23 cellular contexts compared by ENCODE assay signal in the genomic region with DNA sequence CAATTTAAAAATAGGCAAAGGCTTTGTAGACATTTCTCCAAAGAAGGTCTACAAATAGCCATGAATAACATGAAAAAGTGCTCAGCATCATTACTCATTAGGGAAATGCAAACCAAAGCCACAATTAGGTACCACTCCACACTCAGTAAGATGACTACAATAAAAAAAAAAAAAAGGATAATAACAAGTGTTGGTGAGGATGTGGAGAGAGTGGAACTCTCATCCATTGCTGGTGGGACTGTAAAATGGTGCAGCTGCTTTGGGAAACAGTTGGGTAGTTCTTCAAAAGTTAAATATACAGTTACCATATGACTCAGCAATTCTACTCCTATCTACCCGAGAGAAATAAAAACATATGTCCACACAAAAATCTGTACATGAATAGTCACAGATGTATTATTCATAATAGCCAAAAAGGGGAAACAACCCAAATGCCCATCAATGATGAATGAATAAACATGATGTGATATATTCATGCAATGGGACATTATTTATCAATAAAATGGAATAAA.
"Had no signal": no experiment of that assay in that cellular context is flagged by ENCODE, and none has a peak within 500 bp of the region (broad histone marks: within the 10 kb centered on the region; RNA-seq: fewer than 3 reads in every experiment).

No MANE protein-coding gene starts in this region.

- H3K36me3 Mint-ChIP-seq: natural killer cell; stimulated activated effector memory CD8-positive, alpha-beta T cell treated with anti-CD3 and anti-CD28 coated beads, Interleukin-12 subunit alpha, Interleukin-12 subunit beta, amount 100 ng/mL, for 72 hours; type B pancreatic cell had no signal

- H3K27ac Mint-ChIP-seq: natural killer cell; stimulated activated effector memory CD8-positive, alpha-beta T cell treated with anti-CD3 and anti-CD28 coated beads, Interleukin-12 subunit alpha, Interleukin-12 subunit beta, amount 100 ng/mL, for 72 hours; type B pancreatic cell had no signal

- H3K4me3 Mint-ChIP-seq: natural killer cell; stimulated activated effector memory CD8-positive, alpha-beta T cell treated with anti-CD3 and anti-CD28 coated beads, Interleukin-12 subunit alpha, Interleukin-12 subunit beta, amount 100 ng/mL, for 72 hours; type B pancreatic cell had no signal

- H3K9me3 Mint-ChIP-seq: natural killer cell; stimulated activated effector memory CD8-positive, alpha-beta T cell treated with anti-CD3 and anti-CD28 coated beads, Interleukin-12 subunit alpha, Interleukin-12 subunit beta, amount 100 ng/mL, for 72 hours had no signal

- H3K9me3 ChIP-seq: esophagus muscularis mucosa, gastrocnemius medialis, lower lobe of right lung, ovary, stomach, thyroid gland had no signal

- ATAC-seq: gastrocnemius medialis; left ventricle myocardium superior; lower lobe of right lung; natural killer cell; sciatic nerve; stimulated activated effector memory CD8-positive, alpha-beta T cell treated with anti-CD3 and anti-CD28 coated beads, Interleukin-12 subunit alpha, Interleukin-12 subunit beta, amount 100 ng/mL, for 72 hours had no signal

- H3K4me1 ChIP-seq: esophagus muscularis mucosa, lower lobe of right lung, stomach, thyroid gland had no signal

- H3K4me1 Mint-ChIP-seq: natural killer cell; stimulated activated effector memory CD8-positive, alpha-beta T cell treated with anti-CD3 and anti-CD28 coated beads, Interleukin-12 subunit alpha, Interleukin-12 subunit beta, amount 100 ng/mL, for 72 hours had no signal

- DNase-seq: dermis blood vessel endothelial cell; effector memory CD4-positive, alpha-beta T cell; gastrocnemius medialis; head of caudate nucleus; left ventricle myocardium superior; lower lobe of right lung; natural killer cell; occipital lobe; ovary; posterior cingulate gyrus; retina; stimulated activated CD4-positive, alpha-beta T cell treated with anti-CD3 and anti-CD28 coated beads, Interleukin-2, amount 100 ng/mL, for 24 hours; stimulated activated CD4-positive, alpha-beta T cell treated with anti-CD3 and anti-CD28 coated beads, Interleukin-4, amount 100 ng/mL, for 24 hours; stimulated activated naive CD4-positive, alpha-beta T cell treated with Interleukin-2 at 50 U/mL for 16 hours; stomach; thyroid gland had no signal

- H3K27ac ChIP-seq: coronary artery, esophagus muscularis mucosa, gastrocnemius medialis, lower lobe of right lung, ovary, stomach, thyroid gland had no signal

- H3K36me3 ChIP-seq: esophagus muscularis mucosa, gastrocnemius medialis, lower lobe of right lung, ovary, stomach, thyroid gland had no signal

- FAIRE-seq: endothelial cell of umbilical vein, keratinocyte had no signal

- H3K4me3 ChIP-seq: coronary artery, esophagus muscularis mucosa, gastrocnemius medialis, lower lobe of right lung, ovary, stomach, thyroid gland had no signal
